11 cellular contexts compared by ENCODE assay signal in the genomic region with DNA sequence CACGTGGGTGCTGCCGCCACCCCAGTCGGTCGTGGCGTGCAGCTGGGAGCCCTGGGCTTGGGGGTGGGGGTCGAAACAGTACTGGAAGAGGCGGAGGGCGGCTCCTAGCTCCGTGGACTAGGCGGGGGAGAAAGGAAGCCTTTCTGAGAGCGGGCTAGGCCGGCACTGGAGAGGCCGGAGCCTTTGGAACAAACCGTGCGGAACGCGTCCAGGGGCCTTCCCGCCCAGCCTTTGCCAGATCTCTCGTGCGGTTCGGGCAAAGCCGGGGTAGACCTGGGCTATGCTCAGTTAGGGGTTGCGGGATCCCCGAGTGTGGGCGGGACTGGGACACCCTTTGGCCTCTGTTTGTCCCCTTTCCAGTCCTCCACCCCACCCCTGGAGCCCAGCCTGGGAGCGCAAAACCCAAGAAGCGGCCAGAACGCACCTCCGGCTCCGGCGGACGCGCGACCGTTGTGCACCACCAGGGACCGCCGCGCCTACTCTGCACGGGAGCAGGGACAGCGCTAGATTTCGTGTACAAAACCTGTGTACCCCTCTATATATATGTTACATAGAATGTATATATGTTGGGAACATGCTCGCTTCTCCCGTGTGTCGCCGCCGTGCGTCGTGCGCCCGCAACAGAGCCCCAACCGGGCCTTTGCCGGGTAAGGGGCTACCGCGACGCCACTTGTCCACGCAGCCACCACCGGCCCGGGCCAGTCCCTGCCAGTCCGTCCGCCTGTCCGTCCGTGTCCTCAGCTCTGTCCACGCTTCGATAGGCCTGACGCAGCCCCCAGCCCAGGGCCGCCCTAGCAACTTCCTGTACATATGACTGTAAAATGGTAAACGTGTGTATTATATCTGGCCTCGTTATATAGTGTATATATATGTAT.
DNase-seq lines count a peak whose midpoint lies in the region; ATAC-seq lines count a peak whose summit lies in the region.
"Had no signal": no experiment of that assay in that cellular context is flagged by ENCODE, and none has a peak within 500 bp of the region (broad histone marks: within the 10 kb centered on the region; RNA-seq: fewer than 3 reads in every experiment).

No MANE protein-coding gene starts in this region.

- DNase-seq in cerebellar cortex (ENCODE audit: low spot score) (peak; percentile 66), iPS-NIHi7 (ENCODE audit: extremely low spot score) (peak; percentile 47), NCI-H2171 treated with DMSO at 0.1 percent for 48 hours (lab: John Stamatoyannopoulos, UW) (no peak), HAP-1 (ENCODE audit: low spot score in 2 of 2) (no peak), NCI-H128 (lab: John Stamatoyannopoulos, UW; ENCODE audit: unreplicated experiment) (no peak)
- DNase-seq in activated naive CD8-positive, alpha-beta T cell treated with anti-CD3 and anti-CD28 coated beads, Interleukin-2, amount 50 U/mL, for 24 hours, result no peak
- DNase-seq: activated CD4-positive, alpha-beta T cell treated with anti-CD3 and anti-CD28 coated beads for 48 hours; DMS79; NCI-H446 treated with DMSO at 0.1 percent for 48 hours had no signal

- H3K4me1 Mint-ChIP-seq in activated naive CD8-positive, alpha-beta T cell treated with anti-CD3 and anti-CD28 coated beads, Interleukin-2, amount 50 U/mL, for 24 hours, result peaks cover 21% of the 10 kb centered on the region

- H3K4me3 ChIP-seq in HUES48 (ENCODE audit: low read depth, low read length), result peak overlapping the region; percentile 59
- peak overlapping the region in 1 of 2 donors; percentile 67 for H3K4me3 ChIP-seq in stomach smooth muscle (ENCODE audit: low read length in 2 of 2)
- no peak overlapping the region for H3K4me3 ChIP-seq in HAP-1

- H3K27ac Mint-ChIP-seq in activated naive CD8-positive, alpha-beta T cell treated with anti-CD3 and anti-CD28 coated beads, Interleukin-2, amount 50 U/mL, for 24 hours, result no peak overlapping the region

- no peaks in the 10 kb centered on the region for H3K27me3 Mint-ChIP-seq in activated naive CD8-positive, alpha-beta T cell treated with anti-CD3 and anti-CD28 coated beads, Interleukin-2, amount 50 U/mL, for 24 hours

- H3K9ac ChIP-seq in HUES48 (ENCODE audit: low read depth, low read length), result no peak overlapping the region
- H3K9ac ChIP-seq in stomach smooth muscle (ENCODE audit: low read length in 2 of 2), result peak overlapping the region; percentile 23 to 29

- H3K9me3 Mint-ChIP-seq in activated naive CD8-positive, alpha-beta T cell treated with anti-CD3 and anti-CD28 coated beads, Interleukin-2, amount 50 U/mL, for 24 hours, result no peaks in the 10 kb centered on the region

- peaks cover 27% of the 10 kb centered on the region for H3K27me3 ChIP-seq in HUES48 (ENCODE audit: control insufficient read depth, insufficient read depth, low read length)
- H3K27me3 ChIP-seq in stomach smooth muscle (ENCODE audit: control insufficient read depth in 1 of 2, insufficient read depth in 2 of 2, low read length in 2 of 2), result no peaks in the 10 kb centered on the region
- H3K27me3 ChIP-seq in HAP-1 (ENCODE audit: low read depth), result no peaks in the 10 kb centered on the region

- no peak overlapping the region for H3K27ac ChIP-seq in HUES48 (ENCODE audit: low read depth, low read length)
- H3K27ac ChIP-seq in stomach smooth muscle (ENCODE audit: low read length), result peak overlapping the region; percentile 60

- H3K9me3 ChIP-seq in HUES48 (ENCODE audit: control insufficient read depth, insufficient read depth, low read length), result no peaks in the 10 kb centered on the region
- no peaks in the 10 kb centered on the region for H3K9me3 ChIP-seq in stomach smooth muscle (ENCODE audit: control insufficient read depth in 2 of 2, low read length in 2 of 2)
- H3K9me3 ChIP-seq in HAP-1, result no peaks in the 10 kb centered on the region

- peaks cover 24% of the 10 kb centered on the region for H3K36me3 ChIP-seq in HUES48 (ENCODE audit: control insufficient read depth, insufficient read depth, low read length)
- peaks cover 16 to 21% of the 10 kb centered on the region in 2 donors for H3K36me3 ChIP-seq in stomach smooth muscle (ENCODE audit: control insufficient read depth in 2 of 2, insufficient read depth in 2 of 2, low read length in 2 of 2)
- H3K36me3 ChIP-seq in HAP-1 (replicated peaks), result peaks cover 62% of the 10 kb centered on the region

- in situ Hi-C loops in HAP-1 (cut with MboI; ENCODE audit: low sequenced_read_pairs), result loop anchor here (5.0 kb wide), 1 partner anchor 52 kb away; no protein-coding TSS in a partner anchor

- H3K4me1 ChIP-seq in HUES48 (ENCODE audit: control insufficient read depth, insufficient read depth, low read length) (peaks cover 14% of the 10 kb centered on the region), stomach smooth muscle (ENCODE audit: control insufficient read depth, insufficient read depth, low read length) (peaks cover 59% of the 10 kb centered on the region), HAP-1 (peaks cover 9% of the 10 kb centered on the region)

- H3K4me3 Mint-ChIP-seq in activated naive CD8-positive, alpha-beta T cell treated with anti-CD3 and anti-CD28 coated beads, Interleukin-2, amount 50 U/mL, for 24 hours, result no peak overlapping the region

- ATAC-seq in activated naive CD8-positive, alpha-beta T cell treated with anti-CD3 and anti-CD28 coated beads, Interleukin-2, amount 50 U/mL, for 24 hours, result no peak

- H3K36me3 Mint-ChIP-seq in activated naive CD8-positive, alpha-beta T cell treated with anti-CD3 and anti-CD28 coated beads, Interleukin-2, amount 50 U/mL, for 24 hours (ENCODE audit: low read depth), result peaks cover 7% of the 10 kb centered on the region

Comparison
In these comparisons a context has a peak if more than half of its experiments do, and no peak if none do; other contexts are left out.
1. DNase-seq: peak in cerebellar cortex (single experiment) and iPS-NIHi7 (single experiment); none in NCI-H2171 treated with DMSO at 0.1 percent for 48 hours (single experiment), HAP-1 (0 of 2), activated naive CD8-positive, alpha-beta T cell treated with anti-CD3 and anti-CD28 coated beads, Interleukin-2, amount 50 U/mL, for 24 hours (single experiment) and NCI-H128 (single experiment).